Comparison of ENCODE assay signal across 27 cellular contexts in the genomic region with DNA sequence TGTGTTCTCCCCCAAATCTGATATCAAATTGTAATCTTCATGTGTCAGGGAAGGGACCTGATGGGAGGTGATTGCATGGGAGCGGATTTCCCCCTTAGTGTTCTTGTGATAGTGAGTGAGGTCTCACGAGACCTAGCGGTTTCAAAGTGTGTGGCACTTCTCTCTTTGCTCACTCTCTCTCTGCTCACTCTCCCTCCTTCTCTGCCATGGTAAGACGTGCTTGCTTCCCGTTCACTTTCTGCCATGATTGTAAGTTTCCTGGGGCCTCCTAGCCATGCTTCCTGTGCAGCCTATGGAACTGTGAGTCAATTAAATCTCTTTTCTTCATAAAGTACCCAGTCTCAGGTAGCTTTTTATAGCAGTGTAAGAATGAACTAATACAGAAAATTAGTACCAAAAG. TPM values are rescaled to one million over a fixed set of nuclear protein-coding genes. Genes with fewer than 3 reads are reported as not detected.
A peak's percentile ranks its signal among the peaks of the same experiment; 100 is the strongest.
DNase-seq lines count a peak whose midpoint lies in the region; ATAC-seq and TF ChIP-seq lines count a peak whose summit lies in the region.
"Had no signal": no experiment of that assay in that cellular context is flagged by ENCODE, and none has a peak within 500 bp of the region (broad histone marks: within the 10 kb centered on the region; RNA-seq: fewer than 3 reads in every experiment).

No MANE protein-coding gene starts in this region.

- H4K20me1 ChIP-seq in OCI-LY3 (ENCODE audit: insufficient read depth, low read length), result no peaks in the 10 kb centered on the region

- no peaks in the 10 kb centered on the region for H3K79me2 ChIP-seq in OCI-LY3 (ENCODE audit: low read length)

- H3K27ac ChIP-seq in OCI-LY3 (ENCODE audit: low read length), result no peak overlapping the region
- H3K27ac ChIP-seq in esophagus muscularis mucosa (replicated peaks in 1 of 4), result no peak overlapping the region
- H3K27ac ChIP-seq: ovary, suprapubic skin had no signal

- H3K9ac ChIP-seq in OCI-LY3 (ENCODE audit: low read length), result no peak overlapping the region

- H3K36me3 ChIP-seq in GM06990 (ENCODE audit: control insufficient read depth, insufficient read depth, low read length), result no peaks in the 10 kb centered on the region
- no peaks in the 10 kb centered on the region for H3K36me3 ChIP-seq in OCI-LY3 (replicated peaks; ENCODE audit: low read depth, low read length)
- no peaks in the 10 kb centered on the region for H3K36me3 ChIP-seq in esophagus muscularis mucosa
- H3K36me3 ChIP-seq: ovary, suprapubic skin had no signal

- H3K9me3 ChIP-seq in OCI-LY3 (ENCODE audit: insufficient read depth, low read length), result no peaks in the 10 kb centered on the region
- H3K9me3 ChIP-seq in esophagus muscularis mucosa, result no peaks in the 10 kb centered on the region
- H3K9me3 ChIP-seq: mucosa of descending colon, ovary, suprapubic skin had no signal

- H3K4me3 ChIP-seq in GM06990 (replicated peaks; ENCODE audit: low read depth, low read length) (peak overlapping the region; percentile 33), OCI-LY3 (ENCODE audit: low read length) (0 out of 2 replicates have a peak overlapping the region, but pooled peaks have one; percentile 14), esophagus muscularis mucosa (no peak overlapping the region)
- H3K4me3 ChIP-seq: mucosa of descending colon, ovary, suprapubic skin had no signal

- peak; percentile 10 for DNase-seq in GM06990 (ENCODE audit: extremely low read depth, insufficient read length)
- DNase-seq in esophagus muscularis mucosa (ENCODE audit: extremely low spot score), result no peak
- no peak for DNase-seq in T-helper 9 cell
- DNase-seq: activated CD8-positive, alpha-beta T cell treated with anti-CD3 and anti-CD28 coated beads, Interleukin-2, amount 10 ng/mL, durations not matched to agents 7 days and 5 days; activated effector memory CD4-positive, alpha-beta T cell treated with Interleukin-2 at 50 U/mL for 16 hours; activated T-cell treated with anti-CD3 and anti-CD28 coated beads for 4 hours; CD8-positive, alpha-beta memory T cell; IMR-90; kidney; mucosa of descending colon; NCI-H1105 treated with DMSO at 0.1 percent for 48 hours; NCI-H2081 treated with DMSO at 0.1 percent for 48 hours; ovary; retina had no signal

- H2AFZ ChIP-seq in OCI-LY3 (ENCODE audit: low read depth, low read length), result peak overlapping the region; percentile 16

- TF ChIP-seq CTCF in GM06990 (IDR thresholded peaks at IDR 0.05; ENCODE audit: insufficient read depth, low read length, poor library complexity, severe bottlenecking) (no peak), OCI-LY3 (IDR thresholded peaks at IDR 0.05; ENCODE audit: low read depth, low read length) (no peak), esophagus muscularis mucosa (IDR thresholded peaks at IDR 0.05) (no peak)

- intact Hi-C loops in esophagus muscularis mucosa (cut with DNase I), result no loop called here

- H3K27me3 ChIP-seq in GM06990 (replicated peaks; ENCODE audit: control insufficient read depth, insufficient read depth, low read length) (no peaks in the 10 kb centered on the region), OCI-LY3 (ENCODE audit: low read depth, low read length) (no peaks in the 10 kb centered on the region), esophagus muscularis mucosa (no peaks in the 10 kb centered on the region)
- H3K27me3 ChIP-seq: ovary, suprapubic skin had no signal

- TF ChIP-seq POLR2A in esophagus muscularis mucosa (IDR thresholded peaks at IDR 0.05; ENCODE audit: low read depth), result no peak

- 64% methylated on average over 5 of the region's 5 CpGs for WGBS in esophagus muscularis mucosa

- H3K4me1 ChIP-seq in OCI-LY3 (ENCODE audit: low read length) (peaks cover 13% of the 10 kb centered on the region), esophagus muscularis mucosa (no peaks in the 10 kb centered on the region)
- H3K4me1 ChIP-seq: suprapubic skin had no signal

- peak; percentile 79 for ATAC-seq in GM18868 (IDR thresholded peaks at IDR 0.05; ENCODE audit: unreplicated experiment)
- peak; percentile 61 for ATAC-seq in HG02759 (IDR thresholded peaks at IDR 0.05; ENCODE audit: unreplicated experiment)
- no peak for ATAC-seq in GM19351 (IDR thresholded peaks at IDR 0.05; ENCODE audit: unreplicated experiment)
- no peak for ATAC-seq in HG02610 (IDR thresholded peaks at IDR 0.05; ENCODE audit: unreplicated experiment)
- ATAC-seq: activated CD8-positive, alpha-beta T cell treated with anti-CD3 and anti-CD28 coated beads, Interleukin-2, amount 10 ng/mL, durations not matched to agents 7 days and 5 days; mucosa of descending colon; Panc1; stimulated activated effector memory CD8-positive, alpha-beta T cell treated with anti-CD3 and anti-CD28 coated beads, Interleukin-12 subunit alpha, Interleukin-12 subunit beta, amount 100 ng/mL, for 72 hours had no signal

- peak overlapping the region; percentile 15 for H3K4me2 ChIP-seq in OCI-LY3 (ENCODE audit: low read length)

- no peak for TF ChIP-seq EP300 in esophagus muscularis mucosa (IDR thresholded peaks at IDR 0.05)

RNA-seq across cellular contexts. Expression of gene OR5H6, which starts 30.6 kb away (rescaled TPM):
- not detected for total RNA-seq in esophagus muscularis mucosa
- total RNA-seq: A172; activated CD8-positive, alpha-beta T cell treated with anti-CD3 and anti-CD28 coated beads, Interleukin-2, amount 10 ng/mL, durations not matched to agents 7 days and 5 days; CD8-positive, alpha-beta memory T cell; dermis microvascular lymphatic vessel endothelial cell; IMR-90; kidney; lower leg skin; mucosa of descending colon; ovary; suprapubic skin; T-helper 1 cell treated with Interleukin-12 subunit alpha and Interleukin-12 subunit beta and Interleukin-4 antibody, amounts not matched to agents 30 ng/mL and 1 ng/mL, for 36 hours; urinary bladder had no signal

RNA-seq across cellular contexts. Expression of gene OR5H2, which starts 48.8 kb away (rescaled TPM):
- not detected for total RNA-seq in esophagus muscularis mucosa
- total RNA-seq: A172; activated CD8-positive, alpha-beta T cell treated with anti-CD3 and anti-CD28 coated beads, Interleukin-2, amount 10 ng/mL, durations not matched to agents 7 days and 5 days; CD8-positive, alpha-beta memory T cell; dermis microvascular lymphatic vessel endothelial cell; IMR-90; kidney; lower leg skin; mucosa of descending colon; ovary; suprapubic skin; T-helper 1 cell treated with Interleukin-12 subunit alpha and Interleukin-12 subunit beta and Interleukin-4 antibody, amounts not matched to agents 30 ng/mL and 1 ng/mL, for 36 hours; urinary bladder had no signal

Comparison
In these comparisons a context has a peak if more than half of its experiments do, and no peak if none do; other contexts are left out.
1. H3K4me3 ChIP-seq: peak in GM06990 (single experiment) and OCI-LY3 (single experiment); none in esophagus muscularis mucosa (0 of 4).
2. ATAC-seq: peak in GM18868 (single experiment) and HG02759 (single experiment); none in GM19351 (single experiment) and HG02610 (single experiment).